ENCODE assay signal across 8 cellular contexts in the genomic region with DNA sequence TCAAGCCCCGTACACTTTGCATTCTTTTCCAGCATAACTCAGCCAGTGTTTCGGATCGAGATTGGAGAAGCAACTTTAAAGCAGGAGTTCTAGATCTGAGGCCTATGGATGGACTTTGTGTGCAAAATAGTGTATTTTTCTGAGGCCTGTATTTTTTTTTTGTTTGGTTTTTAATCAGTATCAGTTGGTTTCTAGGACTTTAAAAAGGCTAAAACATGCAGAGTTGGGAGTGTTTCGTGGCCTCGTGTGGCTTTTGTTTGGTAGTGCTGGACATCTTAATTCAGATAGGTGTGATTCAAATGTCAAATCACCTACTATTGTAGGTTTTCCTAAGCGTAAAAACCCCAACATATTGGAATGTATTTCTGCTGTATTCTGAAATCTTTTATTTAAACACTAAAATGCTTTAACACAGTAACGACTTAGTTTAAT. TPM values are rescaled to one million over a fixed set of nuclear protein-coding genes. Genes with fewer than 3 reads are reported as not detected.
DNase-seq lines count a peak whose midpoint lies in the region; ATAC-seq, FAIRE-seq and TF ChIP-seq lines count a peak whose summit lies in the region.

No MANE protein-coding gene starts in this region.

- H3K27ac ChIP-seq in keratinocyte (ENCODE audit: control insufficient read depth, insufficient read depth, low read length) (peak overlapping the region; percentile 99), thymus (ENCODE audit: low read depth) (peak overlapping the region; percentile 92)

- peak overlapping the region; percentile 74 for H2AFZ ChIP-seq in keratinocyte (ENCODE audit: control insufficient read depth, low read length)

- H3K9me1 ChIP-seq in keratinocyte (ENCODE audit: control insufficient read depth, extremely low read depth, insufficient read depth, low read length) = no peaks in the 10 kb centered on the region

- dilution Hi-C loops in keratinocyte (cut with MboI; ENCODE audit: extremely low pct_ligation_motif_present, low sequenced_read_pairs) = no loop called here

- peaks cover 8% of the 10 kb centered on the region; the same call in 1 of the 2 replicates for H3K9me3 Mint-ChIP-seq in HFFc6
- H3K9me3 Mint-ChIP-seq in activated naive CD4-positive, alpha-beta T cell treated with anti-CD3 and anti-CD28 coated beads, Interleukin-2, amount 50 U/mL, for 72 hours = no peaks in the 10 kb centered on the region

- TF ChIP-seq CTCF in HFFc6 (IDR thresholded peaks at IDR 0.05) (no peak), keratinocyte (optimal IDR thresholded peaks at IDR 0.05 in 1 of 3, IDR thresholded peaks at IDR 0.05 in 1 of 3, conservative IDR thresholded peaks at IDR 0.05 in 1 of 3; ENCODE audit: extremely low read depth in 1 of 3, insufficient read depth in 2 of 3, low read length in 3 of 3) (no peak)

- 3% methylated on average over 7 of the region's 7 CpGs for WGBS in thymus

- H4K20me1 ChIP-seq in keratinocyte (ENCODE audit: control insufficient read depth, extremely low read depth, insufficient read depth, low read length) = no peaks in the 10 kb centered on the region

- H3K79me2 ChIP-seq in keratinocyte (ENCODE audit: control insufficient read depth, insufficient read depth, low read length) = peaks cover 57% of the 10 kb centered on the region

- peak overlapping the region; percentile 97 for H3K27ac Mint-ChIP-seq in HFFc6
- H3K27ac Mint-ChIP-seq in activated naive CD4-positive, alpha-beta T cell treated with anti-CD3 and anti-CD28 coated beads, Interleukin-2, amount 50 U/mL, for 72 hours = peak overlapping the region; percentile 96 to 100

- peaks cover 22% of the 10 kb centered on the region for H3K4me1 ChIP-seq in keratinocyte (ENCODE audit: control insufficient read depth, extremely low read depth, insufficient read depth, low read length)
- no peaks in the 10 kb centered on the region for H3K4me1 ChIP-seq in thymus (ENCODE audit: control insufficient read depth, insufficient read depth, low read length)

- DNase-seq in COLO829 (ENCODE audit: low spot score) = peak; percentile 28
- DNase-seq in HFFc6 = no peak
- no peak for DNase-seq in activated naive CD4-positive, alpha-beta T cell treated with anti-CD3 and anti-CD28 coated beads, Interleukin-2, amount 50 U/mL, for 72 hours (ENCODE audit: low spot score in 2 of 2)
- no peak for DNase-seq in keratinocyte (ENCODE audit: low read depth, low spot score)

- no peaks in the 10 kb centered on the region for H3K27me3 ChIP-seq in keratinocyte (ENCODE audit: control insufficient read depth, extremely low read depth, insufficient read depth, low read length)
- H3K27me3 ChIP-seq in thymus (ENCODE audit: control insufficient read depth, insufficient read depth) = no peaks in the 10 kb centered on the region

- H3K36me3 Mint-ChIP-seq in HFFc6 (ENCODE audit: low read depth) = peaks cover 15% of the 10 kb centered on the region
- peaks cover 23 to 32% of the 10 kb centered on the region in 2 donors for H3K36me3 Mint-ChIP-seq in activated naive CD4-positive, alpha-beta T cell treated with anti-CD3 and anti-CD28 coated beads, Interleukin-2, amount 50 U/mL, for 72 hours

- H3K36me3 ChIP-seq in keratinocyte (ENCODE audit: control insufficient read depth in 2 of 2, extremely low read depth in 1 of 2, insufficient read depth in 2 of 2, low read length in 2 of 2) (peaks cover 4 to 5% of the 10 kb centered on the region in 2 experiments), thymus (ENCODE audit: control insufficient read depth, insufficient read depth) (peaks cover 6% of the 10 kb centered on the region)

- peaks cover 41% of the 10 kb centered on the region for H3K4me1 Mint-ChIP-seq in HFFc6 (ENCODE audit: low read depth)

- peak overlapping the region; percentile 100 for H3K4me3 Mint-ChIP-seq in HFFc6

- FAIRE-seq in keratinocyte (lab: Jason Lieb, UNC) = no peak

- peaks cover 1% of the 10 kb centered on the region for H3K27me3 Mint-ChIP-seq in HFFc6 (ENCODE audit: insufficient read depth)

- no peaks in the 10 kb centered on the region for H3K9me3 ChIP-seq in keratinocyte (ENCODE audit: control insufficient read depth, low read depth, low read length)
- H3K9me3 ChIP-seq in thymus (ENCODE audit: control insufficient read depth) = no peaks in the 10 kb centered on the region

- peak in 1 of 2 donors; percentile 1 for ATAC-seq in activated naive CD4-positive, alpha-beta T cell treated with anti-CD3 and anti-CD28 coated beads, Interleukin-2, amount 50 U/mL, for 72 hours
- ATAC-seq in GM18519 (IDR thresholded peaks at IDR 0.05; ENCODE audit: low FRiP score, unreplicated experiment) (no peak), GM18520 (IDR thresholded peaks at IDR 0.05; ENCODE audit: unreplicated experiment) (no peak), GM18909 (IDR thresholded peaks at IDR 0.05; ENCODE audit: poor library complexity, unreplicated experiment) (no peak)

- peak overlapping the region; percentile 100 for H3K9ac ChIP-seq in keratinocyte (ENCODE audit: control insufficient read depth, extremely low read depth, insufficient read depth, low read length)

- H3K4me3 ChIP-seq in keratinocyte (ENCODE audit: control insufficient read depth in 2 of 3, extremely low read depth in 1 of 3, insufficient read depth in 2 of 3, low read depth in 1 of 3, low read length in 3 of 3) (peak overlapping the region; percentile 81 to 100 (median 97)), thymus (ENCODE audit: low read length) (peak overlapping the region; percentile 96)

- peak overlapping the region; percentile 87 for H3K4me2 ChIP-seq in keratinocyte (ENCODE audit: control insufficient read depth, extremely low read depth, insufficient read depth, low read depth, low read length)

RNA-seq across cellular contexts. Expression of a gene that starts 0.3 kb away (rescaled TPM):
- 1 to 10 TPM; 4.2 to 6.1 (median 5.3) TPM for total RNA-seq in HFFc6 (2021; fragmentation: NEBNext Ultra II Directional; extraction: Animal tissue kit (Norgen Biotek cat#: 25700))
- total RNA-seq in activated naive CD4-positive, alpha-beta T cell treated with anti-CD3 and anti-CD28 coated beads, Interleukin-2, amount 50 U/mL, for 72 hours = 10 to 100 TPM in 1 of 2 donors, 1 to 10 TPM in 1; 8.5 to 13.4 TPM
- polyA plus RNA-seq in keratinocyte = 3.3 to 4.8 TPM (median 4.8 TPM) in 3 replicates
- 5.6 TPM for polyA plus RNA-seq in keratinocyte (2011; ENCODE audit: low read depth)
- 2.2 and 3.7 TPM in 2 replicates for polyA plus RNA-seq in keratinocyte (2011; cell fraction: cytosol; rRNA removed)
- 5.6 and 7.9 TPM in 2 replicates for polyA plus RNA-seq in keratinocyte (2011; cell fraction: nucleus; rRNA removed)
- polyA plus RNA-seq in keratinocyte (2012; ENCODE audit: low replicate concordance) = 3.1 and 5.1 TPM in 2 replicates
- polyA minus RNA-seq in keratinocyte = 3.0 to 5.0 TPM (median 4.3 TPM) in 3 replicates
- polyA minus RNA-seq in keratinocyte (2011; cell fraction: cytosol; rRNA and poly(A)+ RNA removed) = 4.6 TPM
- 3.3 and 4.2 TPM in 2 replicates for polyA minus RNA-seq in keratinocyte (2011; cell fraction: nucleus; rRNA and poly(A)+ RNA removed)
- 6.2 TPM for polyA plus RNA-seq in thymus

RNA-seq across cellular contexts. Expression of a gene that starts 0.8 kb away (rescaled TPM):
- total RNA-seq in HFFc6 (2021; fragmentation: NEBNext Ultra II Directional; extraction: Animal tissue kit (Norgen Biotek cat#: 25700)) = 10 to 100 TPM; 21.2 to 24.1 (median 22.4) TPM
- total RNA-seq in activated naive CD4-positive, alpha-beta T cell treated with anti-CD3 and anti-CD28 coated beads, Interleukin-2, amount 50 U/mL, for 72 hours = 10 to 100 TPM; 14.4 to 20.7 TPM
- polyA plus RNA-seq in keratinocyte (23.0 to 38.5 TPM (median 35.9 TPM) in 3 replicates), thymus (18.8 TPM)
- polyA plus RNA-seq in keratinocyte (2011; ENCODE audit: low read depth) = 67.1 TPM
- polyA plus RNA-seq in keratinocyte (2011; cell fraction: cytosol; rRNA removed) = 12.2 and 21.4 TPM in 2 replicates
- 19.8 and 24.9 TPM in 2 replicates for polyA plus RNA-seq in keratinocyte (2011; cell fraction: nucleus; rRNA removed)
- polyA plus RNA-seq in keratinocyte (2012; ENCODE audit: low replicate concordance) = 17.9 and 18.8 TPM in 2 replicates
- polyA minus RNA-seq in keratinocyte = 14.7 to 50.2 TPM (median 36.6 TPM) in 3 replicates
- 12.3 TPM for polyA minus RNA-seq in keratinocyte (2011; cell fraction: cytosol; rRNA and poly(A)+ RNA removed)
- 32.1 and 41.7 TPM in 2 replicates for polyA minus RNA-seq in keratinocyte (2011; cell fraction: nucleus; rRNA and poly(A)+ RNA removed)

RNA-seq across cellular contexts. Expression of a gene that starts 47.3 kb away (rescaled TPM):
- 1 to 10 TPM; 5.1 to 9.8 (median 8.4) TPM for total RNA-seq in HFFc6 (2021; fragmentation: NEBNext Ultra II Directional; extraction: Animal tissue kit (Norgen Biotek cat#: 25700))
- total RNA-seq in activated naive CD4-positive, alpha-beta T cell treated with anti-CD3 and anti-CD28 coated beads, Interleukin-2, amount 50 U/mL, for 72 hours = 1 to 10 TPM; 2.9 to 5.6 TPM
- polyA plus RNA-seq in keratinocyte = 4.0 to 7.0 TPM (median 4.7 TPM) in 3 replicates
- polyA plus RNA-seq in keratinocyte (2011; ENCODE audit: low read depth) = 1.3 TPM
- polyA plus RNA-seq in keratinocyte (2011; cell fraction: cytosol; rRNA removed) = 2.7 and 3.5 TPM in 2 replicates
- polyA plus RNA-seq in keratinocyte (2011; cell fraction: nucleus; rRNA removed) = 5.6 and 7.5 TPM in 2 replicates
- 1.7 and 4.2 TPM in 2 replicates for polyA plus RNA-seq in keratinocyte (2012; ENCODE audit: low replicate concordance)
- polyA minus RNA-seq in keratinocyte = 2.0 to 7.7 TPM (median 2.5 TPM) in 3 replicates
- 1.7 TPM for polyA minus RNA-seq in keratinocyte (2011; cell fraction: cytosol; rRNA and poly(A)+ RNA removed)
- polyA minus RNA-seq in keratinocyte (2011; cell fraction: nucleus; rRNA and poly(A)+ RNA removed) = 3.2 and 8.5 TPM in 2 replicates
- 6.0 TPM for polyA plus RNA-seq in thymus
